15 cellular contexts compared by ENCODE assay signal in the genomic region with DNA sequence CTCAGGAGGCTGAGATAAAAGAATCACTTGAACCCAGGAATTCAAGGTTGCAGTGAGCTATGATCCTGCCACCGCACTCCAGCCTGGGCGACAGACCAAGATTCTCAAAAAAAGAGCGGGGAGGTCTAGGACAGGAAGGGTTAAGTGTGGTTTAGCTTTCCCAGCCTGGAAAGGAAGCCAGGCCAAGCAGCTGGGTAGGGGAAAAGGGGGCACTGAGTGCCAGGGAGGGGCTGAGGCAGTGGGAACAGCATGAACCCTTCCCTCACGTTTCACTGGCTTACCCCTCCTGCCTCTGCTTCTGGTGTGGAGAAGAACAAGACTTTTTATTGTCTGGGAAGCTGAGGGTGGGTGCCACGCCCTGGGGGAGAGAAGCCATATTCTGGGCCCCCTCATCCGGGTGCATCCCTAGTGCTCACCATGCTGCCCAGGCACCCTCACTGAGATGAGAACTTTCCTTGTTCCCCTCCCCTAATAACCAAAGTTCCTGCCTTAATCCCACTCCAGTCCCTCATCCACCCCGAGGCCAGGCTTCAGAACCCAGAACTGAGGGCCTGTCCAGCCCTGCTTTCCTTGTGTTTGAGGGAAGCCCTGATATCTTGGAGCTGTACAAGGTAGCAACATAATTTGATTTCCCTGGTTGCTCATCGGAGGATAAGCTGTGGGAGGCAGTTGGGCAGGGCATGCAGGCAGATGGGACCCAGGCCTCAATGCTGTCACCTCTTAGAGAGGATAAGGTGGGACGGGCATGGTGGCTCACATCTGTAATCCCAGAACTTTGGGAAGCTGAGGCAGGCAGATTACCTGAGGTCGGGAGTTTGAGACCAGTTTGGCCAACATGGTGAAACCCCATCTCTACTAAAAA. TPM values are rescaled to one million over a fixed set of nuclear protein-coding genes. Genes with fewer than 3 reads are reported as not detected.
A peak's percentile ranks its signal among the peaks of the same experiment; 100 is the strongest.
DNase-seq lines count a peak whose midpoint lies in the region; ATAC-seq, FAIRE-seq and TF ChIP-seq lines count a peak whose summit lies in the region.
"Had no signal": no experiment of that assay in that cellular context is flagged by ENCODE, and none has a peak within 500 bp of the region (broad histone marks: within the 10 kb centered on the region; RNA-seq: fewer than 3 reads in every experiment).

No MANE protein-coding gene starts in this region.

- H3K4me3 ChIP-seq in A549 (no peak overlapping the region), dorsolateral prefrontal cortex (no peak overlapping the region), ovary (no peak overlapping the region), small intestine (ENCODE audit: low read depth in 1 of 2, low read length in 2 of 2) (no peak overlapping the region)
- H3K4me3 ChIP-seq: lung had no signal

- TF ChIP-seq POLR2A in A549 (IDR thresholded peaks at IDR 0.05; ENCODE audit: low read length), result no peak
- TF ChIP-seq POLR2A in ovary (IDR thresholded peaks at IDR 0.05), result no peak

- ATAC-seq in A549 (no peak), HG02763 (IDR thresholded peaks at IDR 0.05; ENCODE audit: unreplicated experiment) (no peak)

- H3K36me3 ChIP-seq in ovary (no peaks in the 10 kb centered on the region), small intestine (ENCODE audit: control insufficient read depth in 2 of 2, insufficient read depth in 2 of 2, low read length in 2 of 2) (no peaks in the 10 kb centered on the region)

- whole genome bisulfite sequencing in A549 (ENCODE audit: missing lambda C conversion rate), result 81% methylated on average over 10 of the region's 10 CpGs
- WGBS in ovary, 3 donors, result 50 to 55% (median 55%) methylated on average over 10 of the region's 10 CpGs
- WGBS in small intestine, 3 donors, result 60 to 65% (median 61%) methylated on average over 9 to 10 of the region's 10 CpGs

- no peak for TF ChIP-seq EP300 in A549 (IDR thresholded peaks at IDR 0.05)
- no peak for TF ChIP-seq EP300 in ovary (IDR thresholded peaks at IDR 0.05)

- H3K27me3 ChIP-seq in dorsolateral prefrontal cortex, result no peaks in the 10 kb centered on the region
- no peaks in the 10 kb centered on the region for H3K27me3 ChIP-seq in ovary
- no peaks in the 10 kb centered on the region for H3K27me3 ChIP-seq in small intestine (ENCODE audit: control insufficient read depth in 2 of 2, insufficient read depth in 2 of 2, low read length in 2 of 2)

- H3K4me1 ChIP-seq in A549 (peaks cover 51% of the 10 kb centered on the region), ovary (ENCODE audit: insufficient read depth) (peaks cover 12% of the 10 kb centered on the region), small intestine (ENCODE audit: control insufficient read depth in 2 of 2, insufficient read depth in 1 of 2, low read depth in 1 of 2, low read length in 1 of 2) (peaks cover 0 to 3% of the 10 kb centered on the region in 2 donors)

- POLR2A ChIA-PET in A549 (lab: Yijun Ruan, JAX), result interaction anchor here (0.6 to 4.8 kb wide), 3 partner anchors 9 to 15 kb away, joined by 3 to 108 read pairs (median 3); no protein-coding TSS in a partner anchor

- peak overlapping the region; percentile 91 for H3K4me2 ChIP-seq in A549

- H3K27ac ChIP-seq in A549, result peak overlapping the region; percentile 95 to 98
- peak overlapping the region; percentile 16 to 98 (median 94) for H3K27ac ChIP-seq in dorsolateral prefrontal cortex
- peak overlapping the region; percentile 46 to 94 for H3K27ac ChIP-seq in ovary
- peak overlapping the region in 1 of 2 donors; percentile 15 for H3K27ac ChIP-seq in small intestine (ENCODE audit: low read depth in 1 of 2, low read length in 1 of 2)
- H3K27ac ChIP-seq: VCaP had no signal

- TF ChIP-seq CTCF in A549 (IDR thresholded peaks at IDR 0.05) (no peak), dorsolateral prefrontal cortex (IDR thresholded peaks at IDR 0.05 in 54 of 56, conservative IDR thresholded peaks at IDR 0.05 in 2 of 56; ENCODE audit: low read depth in 1 of 56, partially characterized antibody in 56 of 56) (no peak), ovary (IDR thresholded peaks at IDR 0.05) (no peak)

- no peak for DNase-seq in A549 (ENCODE audit: low read depth in 1 of 2, low spot score in 1 of 2)
- DNase-seq in NCI-H82 (lab: John Stamatoyannopoulos, UW), result peak; percentile 76
- DNase-seq in dorsolateral prefrontal cortex, result peak in 4 of 10 donors; percentile 53 to 60 (median 58)
- no peak for DNase-seq in ovary
- no peak for DNase-seq in NOMO-1 (lab: John Stamatoyannopoulos, UW; ENCODE audit: unreplicated experiment in 2 of 2)
- no peak for DNase-seq in A172 (ENCODE audit: low spot score)
- DNase-seq in small intestine, result no peak
- DNase-seq: GF-D8, KBM-7, NCI-H187 treated with DMSO at 0.1 percent for 48 hours, OCI-M1 had no signal

- no peak for TF ChIP-seq RAD21 in A549 (conservative IDR thresholded peaks at IDR 0.05 in 1 of 2, IDR thresholded peaks at IDR 0.05 in 1 of 2)

- intact Hi-C loops in dorsolateral prefrontal cortex (cut with DNase I) (no loop called here), ovary (cut with DNase I) (no loop called here)

- CTCF ChIA-PET in A549 (lab: Yijun Ruan, JAX), result interaction anchor here (1.1 to 54.8 kb wide), 5 partner anchors 17 to 113 kb away, joined by 3 to 2239 read pairs (median 9); a partner anchor contains a TSS

- H3K9me3 ChIP-seq in A549, result no peaks in the 10 kb centered on the region
- H3K9me3 ChIP-seq in ovary, result no peaks in the 10 kb centered on the region
- H3K9me3 ChIP-seq in small intestine (ENCODE audit: control insufficient read depth, low read depth), result no peaks in the 10 kb centered on the region

- no peak for FAIRE-seq in A549 (lab: Jason Lieb, UNC)
- no peak for FAIRE-seq in small intestine (lab: Jason Lieb, UNC)

TF ChIP-seq in A549, 52 proteins besides CTCF, POLR2A, EP300 and RAD21 (continues in another document):
- TF ChIP-seq CHD2 (IDR thresholded peaks at IDR 0.05; ENCODE audit: low read length, partially characterized antibody) (no peak), ZC3H11A (IDR thresholded peaks at IDR 0.05) (no peak), KDM5A (IDR thresholded peaks at IDR 0.05) (no peak), RARB (CRISPR knock-in tag; IDR thresholded peaks at IDR 0.05) (no peak)

RNA-seq across cellular contexts. Expression of a gene that starts 2.0 kb away (rescaled TPM):
- polyA plus RNA-seq in A549 (2011; rRNA removed) (155 and 214 TPM in 2 replicates), A549 (2017; fragmentation: RNase III; extraction: RNeasy Plus Mini Kit Qiagen cat#74134 plus additional on column Dnase treatment) (286 to 310 TPM (median 288 TPM) in 3 replicates), ovary (100 to 1,000 TPM in 1 of 2 donors, 10 to 100 TPM in 1; 50.1 to 157 TPM), small intestine (100 to 1,000 TPM in 2 of 3 donors, 10 to 100 TPM in 1; 89.7 to 168 (median 101) TPM)
- polyA plus RNA-seq in A549 (2012; cell fraction: cytosol; rRNA removed), result 353 and 498 TPM in 2 replicates
- 1,197 and 1,289 TPM in 2 replicates for polyA plus RNA-seq in A549 (2012; cell fraction: nucleus; rRNA removed)
- polyA minus RNA-seq in A549 (2011; rRNA and poly(A)+ RNA removed), result 151 and 242 TPM in 2 replicates
- total RNA-seq in dorsolateral prefrontal cortex (100 to 1,000 TPM in 10 of 120 experiments, 10 to 100 TPM in 110; 32.8 to 189 (median 59.9) TPM), ovary (100 to 1,000 TPM; 197 to 609 (median 377) TPM)
- 1,695 and 2,065 TPM in 2 replicates for total RNA-seq in A172 (2014; rRNA removed; shearing (Covaris generic))

RNA-seq across cellular contexts. Expression of a gene that starts 30.2 kb away (rescaled TPM):
- 1.8 and 2.4 TPM in 2 replicates for polyA plus RNA-seq in A549 (2011; rRNA removed)
- 3.2 and 3.9 TPM in 2 replicates for polyA plus RNA-seq in A549 (2012; cell fraction: cytosol; rRNA removed)
- polyA plus RNA-seq in A549 (2012; cell fraction: nucleus; rRNA removed), result 2.2 and 3.9 TPM in 2 replicates
- 3.3 to 4.9 TPM (median 4.4 TPM) in 3 replicates for polyA plus RNA-seq in A549 (2017; fragmentation: RNase III; extraction: RNeasy Plus Mini Kit Qiagen cat#74134 plus additional on column Dnase treatment)
- polyA minus RNA-seq in A549 (2011; rRNA and poly(A)+ RNA removed), result 2.4 and 2.8 TPM in 2 replicates
- total RNA-seq in dorsolateral prefrontal cortex, result 1 to 10 TPM in 84 of 120 experiments, under 1 TPM in 36; 0.44 to 4.6 (median 1.3) TPM
- total RNA-seq in ovary, result 10 to 100 TPM in 4 of 7 donors, 1 to 10 TPM in 3; 3.5 to 12.4 (median 10.2) TPM
- polyA plus RNA-seq in ovary, result 1 to 10 TPM; 5.6 to 6.6 TPM
- total RNA-seq in A172 (2014; rRNA removed; shearing (Covaris generic)), result 11.2 and 12.5 TPM in 2 replicates
- 1 to 10 TPM in 1 of 3 donors, under 1 TPM in 2; under 0.01 to 1.5 (median 0.22) TPM for polyA plus RNA-seq in small intestine

RNA-seq across cellular contexts. Expression of a gene that starts 40.9 kb away (rescaled TPM):
- polyA plus RNA-seq in A549 (2011; rRNA removed), result 0.27 and 0.37 TPM in 2 replicates
- 0.06 and 0.07 TPM in 2 replicates for polyA plus RNA-seq in A549 (2012; cell fraction: cytosol; rRNA removed)
- polyA plus RNA-seq in A549 (2012; cell fraction: nucleus; rRNA removed), result 0.49 and 0.66 TPM in 2 replicates
- polyA plus RNA-seq in A549 (2017; fragmentation: RNase III; extraction: RNeasy Plus Mini Kit Qiagen cat#74134 plus additional on column Dnase treatment), result 0.04 to 0.09 TPM (median 0.07 TPM) in 3 replicates
- polyA minus RNA-seq in A549 (2011; rRNA and poly(A)+ RNA removed), result 0.58 and 0.78 TPM in 2 replicates
- 10 to 100 TPM; 10.4 to 48.3 (median 27.5) TPM for total RNA-seq in dorsolateral prefrontal cortex
- total RNA-seq in ovary, result 1 to 10 TPM; 2.7 to 9.0 (median 5.5) TPM
- 1 to 10 TPM; 2.1 to 2.8 TPM for polyA plus RNA-seq in ovary
- total RNA-seq in A172 (2014; rRNA removed; shearing (Covaris generic)), result 0.31 TPM in 1 of 2 replicates, not detected in the other
- 1 to 10 TPM in 2 of 3 donors, under 1 TPM in 1; 0.89 to 1.9 (median 1.7) TPM for polyA plus RNA-seq in small intestine

RNA-seq across cellular contexts. Expression of a gene that starts 51.5 kb away (rescaled TPM):
- 0.11 TPM in 1 of 2 replicates, not detected in the other for polyA plus RNA-seq in A549 (2011; rRNA removed)
- 0.10 and 0.34 TPM in 2 replicates for polyA plus RNA-seq in A549 (2012; cell fraction: cytosol; rRNA removed)
- polyA plus RNA-seq in A549 (2012; cell fraction: nucleus; rRNA removed), result 0.40 and 0.49 TPM in 2 replicates
- not detected in 3 replicates for polyA plus RNA-seq in A549 (2017; fragmentation: RNase III; extraction: RNeasy Plus Mini Kit Qiagen cat#74134 plus additional on column Dnase treatment)
- not detected in 2 replicates for polyA minus RNA-seq in A549 (2011; rRNA and poly(A)+ RNA removed)
- total RNA-seq in dorsolateral prefrontal cortex, result 1 to 10 TPM in 44 of 120 experiments, under 1 TPM in 36, not detected in 40; 0.44 to 3.3 (median 1.0) TPM
- total RNA-seq in ovary, result 10 to 100 TPM in 1 of 7 donors, 1 to 10 TPM in 4, under 1 TPM in 2; 0.45 to 38.6 (median 3.5) TPM
- polyA plus RNA-seq in ovary, result under 1 TPM in 1 of 2 donors, not detected in 1; 0.28 TPM
- 0.12 TPM in 1 of 2 replicates, not detected in the other for total RNA-seq in A172 (2014; rRNA removed; shearing (Covaris generic))
- 100 to 1,000 TPM; 140 to 216 (median 140) TPM for polyA plus RNA-seq in small intestine
- polyA plus RNA-seq: BJ had no signal

RNA-seq across cellular contexts. Expression of a gene that starts 57.9 kb away (rescaled TPM):
- polyA plus RNA-seq in A549 (2011; rRNA removed) (63.0 and 71.4 TPM in 2 replicates), A549 (2017; fragmentation: RNase III; extraction: RNeasy Plus Mini Kit Qiagen cat#74134 plus additional on column Dnase treatment) (151 to 171 TPM (median 166 TPM) in 3 replicates), ovary (10 to 100 TPM; 20.1 to 41.2 TPM), small intestine (100 to 1,000 TPM; 132 to 226 (median 165) TPM)
- polyA plus RNA-seq in A549 (2012; cell fraction: cytosol; rRNA removed), result 203 and 211 TPM in 2 replicates
- 78.2 and 83.5 TPM in 2 replicates for polyA plus RNA-seq in A549 (2012; cell fraction: nucleus; rRNA removed)
- 47.1 and 58.2 TPM in 2 replicates for polyA minus RNA-seq in A549 (2011; rRNA and poly(A)+ RNA removed)
- total RNA-seq in dorsolateral prefrontal cortex (10 to 100 TPM; 26.8 to 59.6 (median 43.5) TPM), ovary (10 to 100 TPM; 20.1 to 66.1 (median 24.9) TPM)
- total RNA-seq in A172 (2014; rRNA removed; shearing (Covaris generic)), result 179 TPM in 2 replicates
